Comparison of ENCODE assay signal across 21 cellular contexts in the genomic region with DNA sequence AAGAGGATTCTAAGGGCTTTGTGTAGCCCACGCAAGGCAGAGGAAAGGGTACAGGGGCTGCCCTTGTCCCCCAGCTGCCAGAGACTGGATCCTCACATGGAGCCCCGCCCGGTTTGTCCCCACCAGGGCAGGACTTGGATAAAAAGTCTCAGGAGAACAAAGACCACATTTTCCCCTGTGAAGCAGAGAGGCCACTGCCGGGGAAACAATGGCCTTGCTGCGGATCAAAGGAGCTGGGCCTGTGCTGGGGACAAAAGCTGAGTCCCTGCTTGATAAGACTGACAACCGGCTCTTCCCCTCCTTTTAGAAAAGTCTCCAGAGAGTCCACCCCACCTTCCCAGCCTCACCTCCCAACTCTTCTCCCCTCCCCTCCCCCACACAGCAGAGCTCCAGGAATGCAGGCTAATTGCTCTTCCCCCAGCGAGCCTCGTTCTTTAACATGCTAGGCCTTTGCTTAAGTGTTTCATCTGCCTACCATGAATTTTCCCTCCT.
A peak's percentile ranks its signal among the peaks of the same experiment; 100 is the strongest.
DNase-seq lines count a peak whose midpoint lies in the region; ATAC-seq and TF ChIP-seq lines count a peak whose summit lies in the region.
"Had no signal": no experiment of that assay in that cellular context is flagged by ENCODE, and none has a peak within 500 bp of the region (broad histone marks: within the 10 kb centered on the region; RNA-seq: fewer than 3 reads in every experiment).

No MANE protein-coding gene starts in this region.

- H2AFZ ChIP-seq in hepatocyte = peak overlapping the region; percentile 42

- H3K27me3 ChIP-seq in cardiac muscle cell (no peaks in the 10 kb centered on the region), heart left ventricle (no peaks in the 10 kb centered on the region), hepatocyte (no peaks in the 10 kb centered on the region), testis (no peaks in the 10 kb centered on the region)
- H3K27me3 ChIP-seq: spleen had no signal

- no peak for TF ChIP-seq CTCF in cardiac muscle cell (IDR thresholded peaks at IDR 0.05; ENCODE audit: low read depth, low read length)
- TF ChIP-seq CTCF in heart left ventricle (IDR thresholded peaks at IDR 0.05) = no peak
- no peak for TF ChIP-seq CTCF in hepatocyte (IDR thresholded peaks at IDR 0.05; ENCODE audit: poor library complexity)
- no peak for TF ChIP-seq CTCF in testis (IDR thresholded peaks at IDR 0.05)

- H3K36me3 ChIP-seq in cardiac muscle cell (no peaks in the 10 kb centered on the region), heart left ventricle (no peaks in the 10 kb centered on the region), hepatocyte (replicated peaks; ENCODE audit: insufficient read depth, low read depth) (no peaks in the 10 kb centered on the region), testis (ENCODE audit: low read depth, missing control alignments) (no peaks in the 10 kb centered on the region)
- H3K36me3 ChIP-seq: spleen had no signal

- H3K27ac ChIP-seq in cardiac muscle cell = peak overlapping the region; percentile 74
- H3K27ac ChIP-seq in heart left ventricle = peak overlapping the region in 6 of 12 donors; percentile 3 to 78 (median 50)
- peak overlapping the region; percentile 81 for H3K27ac ChIP-seq in hepatocyte
- H3K27ac ChIP-seq in testis = no peak overlapping the region
- H3K27ac ChIP-seq: epithelial cell of prostate, HL-60, spleen had no signal

- TF ChIP-seq POLR2A in heart left ventricle (IDR thresholded peaks at IDR 0.05) = no peak
- no peak for TF ChIP-seq POLR2A in testis (IDR thresholded peaks at IDR 0.05)

- no peaks in the 10 kb centered on the region for H3K9me3 ChIP-seq in cardiac muscle cell (ENCODE audit: low read depth)
- H3K9me3 ChIP-seq in heart left ventricle = no peaks in the 10 kb centered on the region
- no peaks in the 10 kb centered on the region for H3K9me3 ChIP-seq in hepatocyte (ENCODE audit: low read depth)
- H3K9me3 ChIP-seq in testis = no peaks in the 10 kb centered on the region
- H3K9me3 ChIP-seq: spleen had no signal

- H4K20me1 ChIP-seq in hepatocyte (ENCODE audit: insufficient read depth, poor library complexity, severe bottlenecking) = no peaks in the 10 kb centered on the region

- DNase-seq in cardiac muscle cell (ENCODE audit: low read depth in 1 of 2, low spot score in 1 of 2) (peak in 1 of 2 donors; percentile 46), heart left ventricle (no peak), hepatocyte (ENCODE audit: low spot score) (no peak), midbrain (lab: John Stamatoyannopoulos, UW) (peak; percentile 86), testis (peak; percentile 36)
- no peak for DNase-seq in activated CD8-positive, alpha-beta memory T cell treated with anti-CD3 and anti-CD28 coated beads, Interleukin-2, amount 50 U/mL, for 4 hours
- DNase-seq in activated effector memory CD4-positive, alpha-beta T cell treated with Interleukin-2 at 50 U/mL for 16 hours = no peak
- DNase-seq: 8988T; activated CD4-positive, alpha-beta T cell treated with anti-CD3 and anti-CD28 coated beads, Interleukin-2, amount 10 ng/mL, durations not matched to agents 24 days and 14 days; activated naive CD8-positive, alpha-beta T cell treated with anti-CD3 and anti-CD28 coated beads, Interleukin-2, amount 50 U/mL, for 24 hours; activated T-cell treated with anti-CD3 and anti-CD28 coated beads, Interleukin-2, amount 50 U/mL, for 24 hours; CD4-positive, CD25-positive, alpha-beta regulatory T cell; NCI-H1417; NCI-H226; SHP77 treated with DMSO at 0.1 percent for 48 hours; spleen; stimulated activated naive CD8-positive, alpha-beta T cell treated with anti-CD3 and anti-CD28 coated beads, Interleukin-15, amount 100 ng/mL, for 72 hours had no signal

- WGBS in heart left ventricle, 4 donors = 68 to 78% (median 75%) methylated on average over 8 of the region's 8 CpGs
- 27% methylated on average over 8 of the region's 8 CpGs for WGBS in hepatocyte (ENCODE audit: low lambda C conversion rate, missing lambda C conversion rate)
- 66 to 86% methylated on average over 8 of the region's 8 CpGs for WGBS in testis, 2 donors

- no peaks in the 10 kb centered on the region for H3K79me2 ChIP-seq in hepatocyte

- H3K9me2 ChIP-seq in hepatocyte (replicated peaks; ENCODE audit: insufficient read depth) = no peaks in the 10 kb centered on the region

- H3K4me2 ChIP-seq in hepatocyte = peak overlapping the region; percentile 35

- no peak for ATAC-seq in heart left ventricle
- no peak for ATAC-seq in GM21529 (IDR thresholded peaks at IDR 0.05; ENCODE audit: unreplicated experiment)
- ATAC-seq: activated naive CD8-positive, alpha-beta T cell treated with anti-CD3 and anti-CD28 coated beads, Interleukin-2, amount 50 U/mL, for 24 hours; stimulated activated naive CD8-positive, alpha-beta T cell treated with anti-CD3 and anti-CD28 coated beads, Interleukin-15, amount 100 ng/mL, for 72 hours had no signal

- peaks cover 41% of the 10 kb centered on the region for H3K4me1 ChIP-seq in cardiac muscle cell (ENCODE audit: low read depth)
- peaks cover 0 to 69% (median 45%) of the 10 kb centered on the region in 12 donors for H3K4me1 ChIP-seq in heart left ventricle
- peaks cover 46% of the 10 kb centered on the region for H3K4me1 ChIP-seq in hepatocyte (ENCODE audit: insufficient read depth)
- peaks cover 10% of the 10 kb centered on the region for H3K4me1 ChIP-seq in testis

- intact Hi-C loops in heart left ventricle (cut with DNase I) (loop anchor here in 1 of 10 donors (10.0 kb wide), 1 partner anchor 68 kb away; no protein-coding TSS in a partner anchor), testis (cut with DNase I; ENCODE audit: low total_unique reads) (no loop called here)

- no peak overlapping the region for H3K4me3 ChIP-seq in cardiac muscle cell
- H3K4me3 ChIP-seq in heart left ventricle = no peak overlapping the region
- no peak overlapping the region for H3K4me3 ChIP-seq in hepatocyte
- H3K4me3 ChIP-seq in testis = no peak overlapping the region
- H3K4me3 ChIP-seq: lung, spleen had no signal

Comparison
In these comparisons a context has a peak if more than half of its experiments do, and no peak if none do; other contexts are left out.
1. DNase-seq: peak in midbrain (single experiment) and testis (single experiment); none in heart left ventricle (0 of 5), hepatocyte (single experiment), activated CD8-positive, alpha-beta memory T cell treated with anti-CD3 and anti-CD28 coated beads, Interleukin-2, amount 50 U/mL, for 4 hours (single experiment) and activated effector memory CD4-positive, alpha-beta T cell treated with Interleukin-2 at 50 U/mL for 16 hours (single experiment).
2. H3K27ac ChIP-seq: peak in cardiac muscle cell (single experiment) and hepatocyte (single experiment); none in testis (0 of 2).